ENCODE assay signal across 11 cellular contexts in genomic region chr3:7504886-7505775, GRCh38.
A peak's percentile ranks its signal among the peaks of the same experiment; 100 is the strongest.
DNase-seq lines count a peak whose midpoint lies in the region; ATAC-seq, FAIRE-seq and TF ChIP-seq lines count a peak whose summit lies in the region.
"Had no signal": no experiment of that assay in that cellular context is flagged by ENCODE, and none has a peak within 500 bp of the region (broad histone marks: within the 10 kb centered on the region; RNA-seq: fewer than 3 reads in every experiment).

No MANE protein-coding gene starts in this region.

- no peak for TF ChIP-seq EP300 in sigmoid colon (IDR thresholded peaks at IDR 0.05)

- H4K5ac ChIP-seq in H9 (ENCODE audit: insufficient read length, low read depth, low read length), result no peak overlapping the region

- H2BK120ac ChIP-seq in H9 (ENCODE audit: low read depth, low read length, poor library complexity, severe bottlenecking), result no peak overlapping the region

- no peak overlapping the region for H3K56ac ChIP-seq in H9 (ENCODE audit: insufficient read length, low read depth, low read length)

- no peak overlapping the region for H3K9ac ChIP-seq in H9 (ENCODE audit: extremely low read depth, insufficient read length, low read length)

- no peaks in the 10 kb centered on the region for H3K27me3 ChIP-seq in H9 (ENCODE audit: insufficient read depth, low read length)
- no peaks in the 10 kb centered on the region for H3K27me3 ChIP-seq in pancreas
- H3K27me3 ChIP-seq in sigmoid colon, result no peaks in the 10 kb centered on the region
- H3K27me3 ChIP-seq in naive thymus-derived CD4-positive, alpha-beta T cell (ENCODE audit: control insufficient read depth in 2 of 2, insufficient read depth in 2 of 2, low read length in 2 of 2), result no peaks in the 10 kb centered on the region
- H3K27me3 ChIP-seq: right lobe of liver had no signal

- H2BK20ac ChIP-seq in H9 (ENCODE audit: low read depth, low read length, poor library complexity, severe bottlenecking), result no peak overlapping the region

- DNase-seq in H9 (no peak), SW480 (ENCODE audit: low spot score) (peak; percentile 24), fibroblast of villous mesenchyme (ENCODE audit: low read depth) (peak; percentile 78), pancreas (peak in 2 of 6 donors; percentile 13 to 22), sigmoid colon (no peak), activated gamma-delta T cell treated with Interleukin-2 at 50 U/mL for 16 hours (no peak), nucleus accumbens (lab: John Stamatoyannopoulos, UW) (no peak)
- no peak for DNase-seq in naive thymus-derived CD4-positive, alpha-beta T cell
- DNase-seq: effector CD8-positive, alpha-beta T cell; right lobe of liver had no signal

- H3K4me1 ChIP-seq in H9 (ENCODE audit: insufficient read depth, low read length) (no peaks in the 10 kb centered on the region), pancreas (peaks cover 0 to 22% (median 0%) of the 10 kb centered on the region in 3 donors), sigmoid colon (peaks cover 0 to 7% (median 0%) of the 10 kb centered on the region in 4 donors)
- no peaks in the 10 kb centered on the region for H3K4me1 ChIP-seq in naive thymus-derived CD4-positive, alpha-beta T cell (ENCODE audit: control insufficient read depth in 2 of 2, insufficient read depth in 2 of 2, low read length in 2 of 2)
- H3K4me1 ChIP-seq: right lobe of liver had no signal

- FAIRE-seq in pancreas (lab: Jason Lieb, UNC), result no peak

- POLR2A ChIA-PET in naive thymus-derived CD4-positive, alpha-beta T cell (lab: Charles Lee), result no interaction called here

- H3K14ac ChIP-seq in H9 (ENCODE audit: insufficient read depth, low read length), result no peak overlapping the region

- H3K79me2 ChIP-seq in H9 (ENCODE audit: insufficient read depth, low read length), result no peaks in the 10 kb centered on the region

- no peak overlapping the region for H3T11ph ChIP-seq in H9 (ENCODE audit: low read length)

- H3K23ac ChIP-seq in H9 (ENCODE audit: insufficient read length, low read depth, low read length), result no peak overlapping the region

- no peak overlapping the region for H2BK15ac ChIP-seq in H9 (ENCODE audit: low read depth, low read length)

- no peaks in the 10 kb centered on the region for H3K9me3 ChIP-seq in H9 (ENCODE audit: control insufficient read depth, low read depth, low read length)
- no peaks in the 10 kb centered on the region for H3K9me3 ChIP-seq in pancreas
- peaks cover 0 to 3% (median 0%) of the 10 kb centered on the region in 4 donors for H3K9me3 ChIP-seq in sigmoid colon
- H3K9me3 ChIP-seq in naive thymus-derived CD4-positive, alpha-beta T cell (ENCODE audit: control insufficient read depth in 2 of 3, low read length in 3 of 3), result no peaks in the 10 kb centered on the region
- H3K9me3 ChIP-seq: right lobe of liver had no signal

- H2BK12ac ChIP-seq in H9 (ENCODE audit: insufficient read length, low read depth, low read length), result no peak overlapping the region

- no peaks in the 10 kb centered on the region for H3K36me3 ChIP-seq in pancreas
- no peaks in the 10 kb centered on the region for H3K36me3 ChIP-seq in sigmoid colon
- H3K36me3 ChIP-seq in naive thymus-derived CD4-positive, alpha-beta T cell (ENCODE audit: control insufficient read depth in 2 of 3, insufficient read depth in 3 of 3, low read length in 3 of 3), result no peaks in the 10 kb centered on the region
- H3K36me3 ChIP-seq: right lobe of liver had no signal

- CTCF ChIA-PET in naive thymus-derived CD4-positive, alpha-beta T cell (lab: Charles Lee), result no interaction called here

- H3K4ac ChIP-seq in H9 (ENCODE audit: low read depth, low read length), result no peak overlapping the region

- ATAC-seq in pancreas, result peak; percentile 69 to 84 (median 76)
- ATAC-seq in naive thymus-derived CD4-positive, alpha-beta T cell, result no peak
- ATAC-seq: left lobe of liver had no signal

- no peak overlapping the region for H3K27ac ChIP-seq in H9 (ENCODE audit: insufficient read length, low read depth, low read length)
- peak overlapping the region in 2 of 4 donors; percentile 17 to 59 for H3K27ac ChIP-seq in pancreas
- peak overlapping the region in 1 of 4 donors; percentile 31 for H3K27ac ChIP-seq in sigmoid colon
- no peak overlapping the region for H3K27ac ChIP-seq in naive thymus-derived CD4-positive, alpha-beta T cell (ENCODE audit: low read depth, low read length)
- H3K27ac ChIP-seq: right lobe of liver had no signal

- TF ChIP-seq POLR2A in sigmoid colon (IDR thresholded peaks at IDR 0.05), result no peak

- peaks cover 0 to under 1% of the 10 kb centered on the region in 2 experiments; a peak in 1 of 5 replicates for H3K9me3 Mint-ChIP-seq in H9
- peaks cover 0 to 12% (median 2%) of the 10 kb centered on the region in 11 donors for H3K9me3 Mint-ChIP-seq in naive thymus-derived CD4-positive, alpha-beta T cell

- intact Hi-C loops in pancreas (cut with DNase I), result no loop called here
- intact Hi-C loops in sigmoid colon (cut with DNase I), result no loop called here
- intact Hi-C loops in naive thymus-derived CD4-positive, alpha-beta T cell (cut with micrococcal nuclease), result no loop called here

- H3K4me2 ChIP-seq in H9 (ENCODE audit: insufficient read depth, insufficient read length, low read length), result no peak overlapping the region

- H3K27ac Mint-ChIP-seq in H9, result no peak overlapping the region
- H3K27ac Mint-ChIP-seq in naive thymus-derived CD4-positive, alpha-beta T cell, result no peak overlapping the region

- H4K8ac ChIP-seq in H9 (replicated peaks; ENCODE audit: insufficient read length, low read depth, low read length), result no peak overlapping the region

- no peaks in the 10 kb centered on the region for H4K20me1 ChIP-seq in H9 (ENCODE audit: control insufficient read depth, insufficient read depth, insufficient read length)

- no peak overlapping the region for H4K91ac ChIP-seq in H9 (ENCODE audit: insufficient read length, low read depth, low read length)

- no peaks in the 10 kb centered on the region for H3K36me3 Mint-ChIP-seq in H9 (ENCODE audit: insufficient read depth in 1 of 3, low read depth in 3 of 3)
- peaks cover 0 to 5% (median 0%) of the 10 kb centered on the region in 5 donors for H3K36me3 Mint-ChIP-seq in naive thymus-derived CD4-positive, alpha-beta T cell

- no peaks in the 10 kb centered on the region for H3K27me3 Mint-ChIP-seq in H9 (ENCODE audit: low read depth)
- peaks cover 0 to 21% (median 21%) of the 10 kb centered on the region in 5 donors for H3K27me3 Mint-ChIP-seq in naive thymus-derived CD4-positive, alpha-beta T cell

- no peak overlapping the region for H3K4me3 Mint-ChIP-seq in H9
- no peak overlapping the region for H3K4me3 Mint-ChIP-seq in naive thymus-derived CD4-positive, alpha-beta T cell

- peak; percentile 35; the same call in 2 of the 3 replicates for TF ChIP-seq CTCF in H9 (conservative IDR thresholded peaks at IDR 0.05)
- no peak for TF ChIP-seq CTCF in fibroblast of villous mesenchyme (IDR thresholded peaks at IDR 0.05; ENCODE audit: insufficient read depth, low read depth, low read length)
- TF ChIP-seq CTCF in pancreas (IDR thresholded peaks at IDR 0.05), result no peak
- no peak for TF ChIP-seq CTCF in sigmoid colon (IDR thresholded peaks at IDR 0.05)

- H2AK5ac ChIP-seq in H9 (ENCODE audit: insufficient read length, low read length), result no peak overlapping the region

- no peaks in the 10 kb centered on the region for H3K4me1 Mint-ChIP-seq in H9
- no peaks in the 10 kb centered on the region for H3K4me1 Mint-ChIP-seq in naive thymus-derived CD4-positive, alpha-beta T cell

- no peaks in the 10 kb centered on the region for H3K79me1 ChIP-seq in H9 (ENCODE audit: insufficient read depth, low read depth, low read length, poor library complexity, severe bottlenecking)

- no peak overlapping the region for H3K4me3 ChIP-seq in fibroblast of villous mesenchyme (ENCODE audit: low read depth, low read length)
- H3K4me3 ChIP-seq in pancreas, result no peak overlapping the region
- no peak overlapping the region for H3K4me3 ChIP-seq in sigmoid colon
- H3K4me3 ChIP-seq in naive thymus-derived CD4-positive, alpha-beta T cell (ENCODE audit: low read length), result no peak overlapping the region
- H3K4me3 ChIP-seq: right lobe of liver had no signal

- H2AFZ ChIP-seq in H9 (ENCODE audit: low read length), result no peak overlapping the region

- WGBS in H9 (ENCODE audit: extremely low coverage, insufficient read length, low lambda C conversion rate), result no CpG with 5 or more reads among the region's 3 CpGs
- 88 to 95% methylated on average over 3 of the region's 3 CpGs for WGBS in pancreas, 2 donors
- 86 to 90% methylated on average over 3 of the region's 3 CpGs for WGBS in sigmoid colon, 2 donors

- H3K18ac ChIP-seq in H9 (ENCODE audit: insufficient read length, low read depth, low read length), result no peak overlapping the region

- H2BK5ac ChIP-seq in H9 (ENCODE audit: insufficient read length, low read length), result no peak overlapping the region

- no peaks in the 10 kb centered on the region for H3K23me2 ChIP-seq in H9 (ENCODE audit: insufficient read length, low read depth, low read length, poor library complexity, severe bottlenecking)

Comparison
In these comparisons a context has a peak if more than half of its experiments do, and no peak if none do; other contexts are left out.
1. DNase-seq: peak in SW480 (single experiment) and fibroblast of villous mesenchyme (single experiment); none in H9 (single experiment), sigmoid colon (single experiment), naive thymus-derived CD4-positive, alpha-beta T cell (0 of 9), activated gamma-delta T cell treated with Interleukin-2 at 50 U/mL for 16 hours (single experiment) and nucleus accumbens (0 of 56).